In genomic region chr2:223937535-223937934, GRCh38 we compare ENCODE assay signal across 1 cellular context.
TF ChIP-seq lines count a peak whose summit lies in the region.

No MANE protein-coding gene starts in this region.

TF ChIP-seq in GM23338, 12 proteins besides CTCF, POLR2A, EP300 and RAD21 (continued from another document):
- TF ChIP-seq POLR2AphosphoS5 (IDR thresholded peaks at IDR 0.05; ENCODE audit: low read depth) = no peak
- TF ChIP-seq JUNB (IDR thresholded peaks at IDR 0.05; ENCODE audit: unreplicated experiment) = no peak
